22 cellular contexts compared by ENCODE assay signal in the genomic region with DNA sequence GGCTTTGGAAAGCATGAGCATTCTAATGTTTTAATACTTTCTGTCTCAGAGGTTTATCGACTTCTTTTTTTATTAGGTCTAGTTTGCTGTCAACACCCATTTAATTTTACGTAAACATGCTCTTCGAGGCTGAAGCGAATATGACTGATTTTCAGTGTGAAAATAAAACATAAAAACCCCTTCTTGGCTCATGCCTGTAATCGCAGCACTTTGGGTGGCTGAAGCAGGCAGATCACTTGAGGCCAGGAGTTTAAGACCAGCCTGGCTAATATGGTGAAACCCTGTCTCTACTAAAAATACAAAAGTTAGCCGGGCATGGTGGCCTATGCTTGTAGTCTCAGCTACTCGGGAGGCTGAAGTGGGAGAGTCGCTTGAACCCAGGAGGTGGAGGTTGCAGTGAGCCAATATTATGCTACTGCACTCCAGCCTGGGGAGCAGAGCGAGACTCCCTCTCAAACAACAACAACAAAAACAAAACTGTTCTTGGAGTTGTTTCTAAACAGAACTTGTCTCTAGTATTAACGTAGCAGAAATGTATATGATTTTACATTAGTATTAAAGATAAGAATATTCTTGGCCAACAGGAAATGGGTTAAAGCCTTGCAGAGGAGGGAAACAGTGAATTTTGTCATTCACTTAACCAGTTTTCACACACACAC. TPM values are rescaled to one million over a fixed set of nuclear protein-coding genes. Genes with fewer than 3 reads are reported as not detected.
DNase-seq lines count a peak whose midpoint lies in the region; ATAC-seq, FAIRE-seq and TF ChIP-seq lines count a peak whose summit lies in the region.
"Had no signal": no experiment of that assay in that cellular context is flagged by ENCODE, and none has a peak within 500 bp of the region (broad histone marks: within the 10 kb centered on the region; RNA-seq: fewer than 3 reads in every experiment).

No MANE protein-coding gene starts in this region.

- no peak overlapping the region for H3K9ac ChIP-seq in IMR-90 (ENCODE audit: low read depth, low read length)
- H3K9ac ChIP-seq in endodermal cell (ENCODE audit: extremely low read depth, low read length, poor library complexity, severe bottlenecking) = peak overlapping the region; percentile 73
- H3K9ac ChIP-seq in mucosa of stomach (ENCODE audit: low read length) = peak overlapping the region; percentile 38

- H2BK20ac ChIP-seq in IMR-90 (ENCODE audit: low read depth, low read length) = peak overlapping the region; percentile 99

- BruUV-seq in IMR-90 (replicated peaks; lab: Mats Ljungman, UMichigan) = no TSS peak

- H3K56ac ChIP-seq in IMR-90 (ENCODE audit: extremely low read depth, insufficient read depth, low read length) = no peak overlapping the region

- dilution Hi-C loops in IMR-90 (cut with HindIII; ENCODE audit: low sequenced_read_pairs, unreplicated experiment) = no loop called here

- in situ Hi-C loops in IMR-90 (cut with MboI; ENCODE audit: low sequenced_read_pairs) = no loop called here

- no peaks in the 10 kb centered on the region for H4K20me1 ChIP-seq in IMR-90 (ENCODE audit: insufficient read depth, low read length)

- DNase-seq in IMR-90 (no peak), endodermal cell (peak; percentile 60), tibial artery (no peak), NCI-H2227 (lab: John Stamatoyannopoulos, UW; ENCODE audit: unreplicated experiment) (no peak), foreskin melanocyte (no peak), RCC 7860 (ENCODE audit: low spot score) (no peak)
- DNase-seq: activated effector memory CD4-positive, alpha-beta T cell treated with Interleukin-2 at 50 U/mL for 16 hours; BE2C; GDM1; NCI-H1105; NCI-H524 treated with DMSO at 0.1 percent for 48 hours; SHP77; stimulated activated CD4-positive, alpha-beta T cell treated with anti-CD3 and anti-CD28 coated beads, Interleukin-2, amount 100 ng/mL, for 48 hours; T-helper 2 cell had no signal

- H3K27ac ChIP-seq in IMR-90 (ENCODE audit: insufficient read depth, low read length) = peak overlapping the region; percentile 31; the same call in 1 of the 2 replicates
- H3K27ac ChIP-seq in endodermal cell (ENCODE audit: low read depth, low read length) = peak overlapping the region; percentile 93
- peak overlapping the region; percentile 66 to 70 for H3K27ac ChIP-seq in tibial artery

- H4K5ac ChIP-seq in IMR-90 (ENCODE audit: low read depth, low read length) = peak overlapping the region; percentile 92; the same call in 1 of the 2 replicates

- H4K91ac ChIP-seq in IMR-90 (ENCODE audit: insufficient read depth, low read depth, low read length) = peak overlapping the region; percentile 99

- peaks cover 8% of the 10 kb centered on the region for H3K9me3 Mint-ChIP-seq in endodermal cell

- peaks cover 0 to 11% of the 10 kb centered on the region in 2 experiments; a peak in 2 of 4 replicates for H3K79me1 ChIP-seq in IMR-90 (ENCODE audit: low read depth in 1 of 2, low read length in 2 of 2)

- no peaks in the 10 kb centered on the region; the same call in 1 of the 2 replicates for H3K9me1 ChIP-seq in IMR-90 (ENCODE audit: insufficient read depth, low read length)

- no peak overlapping the region for H2AFZ ChIP-seq in IMR-90 (replicated peaks; ENCODE audit: low read length, poor library complexity)

- peak overlapping the region; percentile 97; the same call in 1 of the 2 replicates for H3K18ac ChIP-seq in IMR-90 (ENCODE audit: low read depth, low read length)

- peak overlapping the region; percentile 98; the same call in 1 of the 3 replicates for H2BK15ac ChIP-seq in IMR-90 (ENCODE audit: low read depth, low read length)

- peaks cover 4% of the 10 kb centered on the region for H3K36me3 Mint-ChIP-seq in endodermal cell (ENCODE audit: low read depth)

- no peak for TF ChIP-seq POLR2A in IMR-90 (IDR thresholded peaks at IDR 0.05; ENCODE audit: low read depth, low read length)

- peaks cover 20% of the 10 kb centered on the region for H3K27me3 Mint-ChIP-seq in endodermal cell (ENCODE audit: insufficient read depth)

- H3K4me1 ChIP-seq in IMR-90 (ENCODE audit: control insufficient read depth, insufficient read depth, low read length) (peaks cover 14% of the 10 kb centered on the region), endodermal cell (ENCODE audit: control insufficient read depth, insufficient read depth, low read length) (no peaks in the 10 kb centered on the region), mucosa of stomach (ENCODE audit: control insufficient read depth, insufficient read depth, low read length) (peaks cover 15% of the 10 kb centered on the region), tibial artery (peaks cover 0 to 31% (median 13%) of the 10 kb centered on the region in 4 donors)
- H3K4me1 ChIP-seq: BE2C had no signal

- H2BK5ac ChIP-seq in IMR-90 (ENCODE audit: low read depth, low read length, poor library complexity, severe bottlenecking) = peak overlapping the region; percentile 100

- H3K9me3 ChIP-seq in IMR-90 (ENCODE audit: control insufficient read depth, insufficient read depth, low read length) = peaks cover 2% of the 10 kb centered on the region
- H3K9me3 ChIP-seq in endodermal cell (ENCODE audit: control insufficient read depth, low read length) = peaks cover 4% of the 10 kb centered on the region
- H3K9me3 ChIP-seq in mucosa of stomach (ENCODE audit: control insufficient read depth, low read length) = no peaks in the 10 kb centered on the region
- no peaks in the 10 kb centered on the region for H3K9me3 ChIP-seq in tibial artery
- H3K9me3 ChIP-seq: BE2C had no signal

- no peak for TF ChIP-seq CTCF in IMR-90 (conservative IDR thresholded peaks at IDR 0.05; ENCODE audit: low read depth, low read length)
- TF ChIP-seq CTCF in endodermal cell (conservative IDR thresholded peaks at IDR 0.05) = no peak
- TF ChIP-seq CTCF in tibial artery (IDR thresholded peaks at IDR 0.05) = no peak

- peaks cover 16% of the 10 kb centered on the region for H3K4me1 Mint-ChIP-seq in endodermal cell
- H3K4me1 Mint-ChIP-seq: memory B cell had no signal

- no peak overlapping the region for H3K4me3 Mint-ChIP-seq in endodermal cell
- H3K4me3 Mint-ChIP-seq: memory B cell had no signal

- H3K4me2 ChIP-seq in IMR-90 (ENCODE audit: low read depth, low read length) = peak overlapping the region; percentile 62; the same call in 1 of the 2 replicates

- no CpG with 5 or more reads among the region's 10 CpGs for WGBS in IMR-90 (ENCODE audit: extremely low coverage in 2 of 2, insufficient read length in 1 of 2), 2 experiments
- WGBS in endodermal cell (ENCODE audit: insufficient coverage in 1 of 2, insufficient read length in 1 of 2), 2 experiments = 82 to 84% methylated on average over 7 to 10 of the region's 10 CpGs

- no peak for FAIRE-seq in RCC 7860 (lab: Jason Lieb, UNC)
- FAIRE-seq: colon, GM12891, islet of Langerhans had no signal

- no peak overlapping the region for H2AK9ac ChIP-seq in IMR-90 (replicated peaks; ENCODE audit: low read depth, low read length, poor library complexity)

- peak overlapping the region; percentile 95 for H2BK120ac ChIP-seq in IMR-90 (ENCODE audit: low read depth, low read length)

- peak overlapping the region; percentile 96 for H3K4ac ChIP-seq in IMR-90 (ENCODE audit: low read depth, low read length)

- CTCF ChIA-PET in IMR-90 (lab: Yijun Ruan, JAX) = no interaction called here

- H3K4me3 ChIP-seq in IMR-90 (ENCODE audit: insufficient read depth, low read depth, low read length) (no peak overlapping the region; the same call in 1 of the 2 replicates), endodermal cell (ENCODE audit: low read length) (peak overlapping the region; percentile 72), mucosa of stomach (ENCODE audit: low read length) (no peak overlapping the region), tibial artery (no peak overlapping the region)

- peak overlapping the region; percentile 93 to 97; a peak in 3 of 4 replicates for H4K8ac ChIP-seq in IMR-90 (ENCODE audit: low read depth in 2 of 2, low read length in 2 of 2)

- no peak for TF ChIP-seq RAD21 in IMR-90 (IDR thresholded peaks at IDR 0.05; ENCODE audit: low read length)

- no peak for ATAC-seq in IMR-90 (ENCODE audit: low read depth)
- ATAC-seq: activated CD4-positive, CD25-positive, alpha-beta regulatory T cell treated with anti-CD3 and anti-CD28 coated beads, Interleukin-2, amount 50 U/mL, for 24 hours; sciatic nerve had no signal

- H3K23ac ChIP-seq in IMR-90 (ENCODE audit: low read depth, low read length) = no peak overlapping the region; the same call in none of the 2 replicates

- H3K27ac Mint-ChIP-seq in endodermal cell = no peak overlapping the region
- H3K27ac Mint-ChIP-seq: memory B cell had no signal

- POLR2A ChIA-PET in IMR-90 (lab: Charles Lee; ENCODE audit: unreplicated experiment) = no interaction called here

- peak overlapping the region; percentile 100 for H3K14ac ChIP-seq in IMR-90 (replicated peaks; ENCODE audit: low read depth, low read length)

- intact Hi-C loops in IMR-90 (cut with micrococcal nuclease) = no loop called here
- intact Hi-C loops in tibial artery (cut with DNase I; ENCODE audit: low total_unique reads) = no loop called here

- H2AK5ac ChIP-seq in IMR-90 (ENCODE audit: low read depth, low read length) = no peak overlapping the region; the same call in 1 of the 2 replicates

- H3K27me3 ChIP-seq in IMR-90 (ENCODE audit: control insufficient read depth, insufficient read depth, low read length) = peaks cover 7% of the 10 kb centered on the region
- peaks cover 3% of the 10 kb centered on the region for H3K27me3 ChIP-seq in endodermal cell (ENCODE audit: control insufficient read depth, insufficient read depth, low read length, poor library complexity, severe bottlenecking)
- no peaks in the 10 kb centered on the region for H3K27me3 ChIP-seq in mucosa of stomach (ENCODE audit: control insufficient read depth, insufficient read depth, low read length)
- H3K27me3 ChIP-seq in tibial artery = no peaks in the 10 kb centered on the region

- H3K36me3 ChIP-seq in IMR-90 (ENCODE audit: control insufficient read depth, insufficient read depth, low read length) (no peaks in the 10 kb centered on the region), endodermal cell (ENCODE audit: control insufficient read depth, insufficient read depth, low read length) (no peaks in the 10 kb centered on the region), mucosa of stomach (ENCODE audit: control insufficient read depth, insufficient read depth, low read length) (no peaks in the 10 kb centered on the region), tibial artery (no peaks in the 10 kb centered on the region)
- H3K36me3 ChIP-seq: BE2C had no signal

RNA-seq across cellular contexts. Expression of gene IGFL3, which starts 7.1 kb away (rescaled TPM):
- total RNA-seq in IMR-90 (2012; rRNA removed) = not detected in 2 replicates
- not detected in 2 replicates for polyA plus RNA-seq in IMR-90 (2012; rRNA removed)
- 0.38 TPM in 1 of 2 replicates, not detected in the other for polyA plus RNA-seq in IMR-90 (2012; cell fraction: cytosol; rRNA removed)
- polyA plus RNA-seq in IMR-90 (2012; cell fraction: nucleus; rRNA removed; ENCODE audit: low replicate concordance) = not detected in 2 replicates
- total RNA-seq in endodermal cell = 1 to 10 TPM in 1 of 2 donors, under 1 TPM in 1; 0.88 to 2.1 TPM
- polyA plus RNA-seq in endodermal cell (2013, experiment 1 of 2) = 0.39 TPM
- 0.79 TPM for polyA plus RNA-seq in endodermal cell (2013, experiment 2 of 2)
- total RNA-seq: omental fat pad, sciatic nerve had no signal

RNA-seq across cellular contexts. Expression of gene IGFL2, which starts 16.4 kb away (rescaled TPM):
- total RNA-seq in IMR-90 (2012; rRNA removed) = not detected in 2 replicates
- polyA plus RNA-seq in IMR-90 (2012; rRNA removed) = not detected in 2 replicates
- not detected in 2 replicates for polyA plus RNA-seq in IMR-90 (2012; cell fraction: cytosol; rRNA removed)
- not detected in 2 replicates for polyA plus RNA-seq in IMR-90 (2012; cell fraction: nucleus; rRNA removed; ENCODE audit: low replicate concordance)
- total RNA-seq in endodermal cell = under 1 TPM in 1 of 2 donors, not detected in 1; 0.84 TPM
- polyA plus RNA-seq in endodermal cell (2013, experiment 1 of 2) = 0.43 TPM
- polyA plus RNA-seq in endodermal cell (2013, experiment 2 of 2) = not detected

Comparison
In these comparisons a context has a peak if more than half of its experiments do, and no peak if none do; other contexts are left out.
1. H3K27ac ChIP-seq: peak in every context shown above with its lines; median percentile 93 in endodermal cell; 68 in tibial artery; 31 in IMR-90.